In genomic region chr7:102875700-102876192, GRCh38 we compare ENCODE assay signal across 8 cellular contexts. TPM values are rescaled to one million over a fixed set of nuclear protein-coding genes. Genes with fewer than 3 reads are reported as not detected.
DNase-seq lines count a peak whose midpoint lies in the region; ATAC-seq and TF ChIP-seq lines count a peak whose summit lies in the region.

No MANE protein-coding gene starts in this region.

- peaks cover 22% of the 10 kb centered on the region for H3K4me1 ChIP-seq in A673 (ENCODE audit: insufficient read depth, low read length, poor library complexity, severe bottlenecking)
- H3K4me1 ChIP-seq in IMR-90 (ENCODE audit: control insufficient read depth, insufficient read depth, low read length), result peaks cover 28% of the 10 kb centered on the region
- peaks cover 27% of the 10 kb centered on the region for H3K4me1 ChIP-seq in adipocyte (ENCODE audit: control insufficient read depth, insufficient read depth, low read length)
- peaks cover 34% of the 10 kb centered on the region for H3K4me1 ChIP-seq in mesodermal cell (ENCODE audit: control insufficient read depth, insufficient read depth, low read length, poor library complexity, severe bottlenecking)
- no peaks in the 10 kb centered on the region for H3K4me1 ChIP-seq in CD8-positive, alpha-beta T cell (ENCODE audit: insufficient read depth, low read length)
- no peaks in the 10 kb centered on the region for H3K4me1 ChIP-seq in ovary (ENCODE audit: insufficient read depth)

- H4K8ac ChIP-seq in IMR-90 (ENCODE audit: low read depth in 2 of 2, low read length in 2 of 2), result peak overlapping the region; percentile 57 to 97

- peak overlapping the region; percentile 99 for H2AK5ac ChIP-seq in IMR-90 (ENCODE audit: low read depth, low read length)

- peaks cover 3% of the 10 kb centered on the region for H3K27me3 Mint-ChIP-seq in CD8-positive, alpha-beta T cell (ENCODE audit: low read depth)

- H3K9ac ChIP-seq in IMR-90 (ENCODE audit: low read depth, low read length) (no peak overlapping the region), adipocyte (ENCODE audit: low read length) (no peak overlapping the region)

- H3K18ac ChIP-seq in IMR-90 (ENCODE audit: low read depth, low read length), result peak overlapping the region; percentile 67; the same call in 1 of the 2 replicates

- no peak overlapping the region for H3K27ac Mint-ChIP-seq in CD8-positive, alpha-beta T cell

- peak overlapping the region; percentile 96 for H2BK5ac ChIP-seq in IMR-90 (ENCODE audit: low read depth, low read length, poor library complexity, severe bottlenecking)

- dilution Hi-C loops in IMR-90 (cut with HindIII; ENCODE audit: low sequenced_read_pairs, unreplicated experiment), result no loop called here

- H4K5ac ChIP-seq in IMR-90 (ENCODE audit: low read depth, low read length), result peak overlapping the region; percentile 63; the same call in 1 of the 2 replicates

- POLR2A ChIA-PET in A673 (lab: Charles Lee; ENCODE audit: low non-redundant PET), result no interaction called here
- POLR2A ChIA-PET in IMR-90 (lab: Charles Lee; ENCODE audit: unreplicated experiment), result interaction anchor here (0.5 to 0.8 kb wide), 3 partner anchors 37 to 187 kb away, joined by 3 to 12 read pairs (median 3); partner anchors contain the start of gene LRRC17
- POLR2A ChIA-PET in CD8-positive, alpha-beta T cell (lab: Charles Lee), result no interaction called here

- DNase-seq in A673 (ENCODE audit: low spot score) (peak; percentile 59), IMR-90 (peak; percentile 100), adipocyte (ENCODE audit: low read depth) (peak; percentile 94), NCI-H146 (lab: John Stamatoyannopoulos, UW) (no peak), NCI-H2171 treated with DMSO at 0.1 percent for 48 hours (lab: John Stamatoyannopoulos, UW) (no peak), ovary (no peak)
- no peak for DNase-seq in CD8-positive, alpha-beta T cell

- peak overlapping the region; percentile 59 for H2AFZ ChIP-seq in IMR-90 (replicated peaks; ENCODE audit: low read length, poor library complexity)

- TF ChIP-seq RAD21 in IMR-90 (IDR thresholded peaks at IDR 0.05; ENCODE audit: low read length), result peak; percentile 9; the same call in 1 of the 2 replicates

- peak; percentile 82 for ATAC-seq in IMR-90 (ENCODE audit: low read depth)
- no peak for ATAC-seq in CD8-positive, alpha-beta T cell

- peak overlapping the region; percentile 99 for H2BK20ac ChIP-seq in IMR-90 (ENCODE audit: low read depth, low read length)

- H3K4ac ChIP-seq in IMR-90 (ENCODE audit: low read depth, low read length), result peak overlapping the region; percentile 99

- no peaks in the 10 kb centered on the region for H3K36me3 ChIP-seq in A673 (ENCODE audit: insufficient read depth, low read length, poor library complexity, severe bottlenecking)
- no peaks in the 10 kb centered on the region for H3K36me3 ChIP-seq in IMR-90 (ENCODE audit: control insufficient read depth, insufficient read depth, low read length)
- no peaks in the 10 kb centered on the region for H3K36me3 ChIP-seq in adipocyte (ENCODE audit: control insufficient read depth, insufficient read depth, low read length, severe bottlenecking)
- no peaks in the 10 kb centered on the region for H3K36me3 ChIP-seq in mesodermal cell (ENCODE audit: control insufficient read depth, insufficient read depth, low read length)
- no peaks in the 10 kb centered on the region for H3K36me3 ChIP-seq in CD8-positive, alpha-beta T cell (ENCODE audit: insufficient read depth, low read length)
- H3K36me3 ChIP-seq in ovary, result no peaks in the 10 kb centered on the region

- TF ChIP-seq EP300 in ovary (IDR thresholded peaks at IDR 0.05), result no peak

- CTCF ChIA-PET in A673 (lab: Charles Lee), result no interaction called here
- CTCF ChIA-PET in IMR-90 (lab: Yijun Ruan, JAX), result no interaction called here
- CTCF ChIA-PET in CD8-positive, alpha-beta T cell (lab: Charles Lee), result no interaction called here

- in situ Hi-C loops in IMR-90 (cut with MboI; ENCODE audit: low sequenced_read_pairs), result no loop called here

- peak overlapping the region; percentile 86 for H3K56ac ChIP-seq in IMR-90 (ENCODE audit: extremely low read depth, insufficient read depth, low read length)

- peak overlapping the region; percentile 100 for H2BK120ac ChIP-seq in IMR-90 (ENCODE audit: low read depth, low read length)

- H3K4me2 ChIP-seq in IMR-90 (ENCODE audit: low read depth, low read length), result peak overlapping the region; percentile 12; the same call in 1 of the 2 replicates

- H2AK9ac ChIP-seq in IMR-90 (replicated peaks; ENCODE audit: low read depth, low read length, poor library complexity), result peak overlapping the region; percentile 77

- no TSS peak for BruUV-seq in A673 (replicated peaks; lab: Mats Ljungman, UMichigan)
- no TSS peak for BruUV-seq in IMR-90 (replicated peaks; lab: Mats Ljungman, UMichigan)

- peak overlapping the region; percentile 89 for H3K23ac ChIP-seq in IMR-90 (ENCODE audit: low read depth, low read length)

- H3K14ac ChIP-seq in IMR-90 (replicated peaks; ENCODE audit: low read depth, low read length), result peak overlapping the region; percentile 94

- H3K27ac ChIP-seq in A673 (ENCODE audit: low read depth, low read length, poor library complexity, severe bottlenecking) (no peak overlapping the region), IMR-90 (ENCODE audit: insufficient read depth, low read length) (peak overlapping the region; percentile 52), mesodermal cell (ENCODE audit: low read depth, low read length, severe bottlenecking) (peak overlapping the region; percentile 94), ovary (no peak overlapping the region)
- H3K27ac ChIP-seq in CD8-positive, alpha-beta T cell (ENCODE audit: low read depth, low read length), result no peak overlapping the region

- no peak overlapping the region for H3K4me3 Mint-ChIP-seq in CD8-positive, alpha-beta T cell

- H3K27me3 ChIP-seq in A673 (replicated peaks; ENCODE audit: insufficient read depth, low read depth, low read length, poor library complexity) (peaks cover 56% of the 10 kb centered on the region), IMR-90 (ENCODE audit: control insufficient read depth, insufficient read depth, low read length) (no peaks in the 10 kb centered on the region), adipocyte (replicated peaks; ENCODE audit: control insufficient read depth, insufficient read depth, low read length) (no peaks in the 10 kb centered on the region), ovary (no peaks in the 10 kb centered on the region)
- no peaks in the 10 kb centered on the region for H3K27me3 ChIP-seq in CD8-positive, alpha-beta T cell (ENCODE audit: insufficient read depth, low read length)

- H3K36me3 Mint-ChIP-seq in CD8-positive, alpha-beta T cell, result peaks cover 3% of the 10 kb centered on the region

- H3K9me3 Mint-ChIP-seq in CD8-positive, alpha-beta T cell, result no peaks in the 10 kb centered on the region

- H4K20me1 ChIP-seq in IMR-90 (ENCODE audit: insufficient read depth, low read length), result no peaks in the 10 kb centered on the region

- peak overlapping the region; percentile 97 for H2BK15ac ChIP-seq in IMR-90 (ENCODE audit: low read depth, low read length)

- TF ChIP-seq POLR2A in IMR-90 (IDR thresholded peaks at IDR 0.05; ENCODE audit: low read depth, low read length), result 0 out of 2 replicates have a peak, but pooled peaks have one; percentile 58
- no peak for TF ChIP-seq POLR2A in ovary (IDR thresholded peaks at IDR 0.05)

- peaks cover 22% of the 10 kb centered on the region for H3K9me1 ChIP-seq in IMR-90 (ENCODE audit: insufficient read depth, low read length)

- peak overlapping the region; percentile 98 for H4K91ac ChIP-seq in IMR-90 (ENCODE audit: insufficient read depth, low read depth, low read length)

- H3K9me3 ChIP-seq in A673 (ENCODE audit: low read depth, low read length, poor library complexity, severe bottlenecking) (no peaks in the 10 kb centered on the region), IMR-90 (ENCODE audit: control insufficient read depth, insufficient read depth, low read length) (no peaks in the 10 kb centered on the region), adipocyte (ENCODE audit: control insufficient read depth, low read length) (no peaks in the 10 kb centered on the region), mesodermal cell (ENCODE audit: control insufficient read depth, low read length) (no peaks in the 10 kb centered on the region), ovary (no peaks in the 10 kb centered on the region)
- no peaks in the 10 kb centered on the region for H3K9me3 ChIP-seq in CD8-positive, alpha-beta T cell (ENCODE audit: low read length)

- H3K4me3 ChIP-seq in A673 (ENCODE audit: low read depth, low read length, poor library complexity, severe bottlenecking) (no peak overlapping the region), IMR-90 (ENCODE audit: insufficient read depth, low read depth, low read length) (no peak overlapping the region), adipocyte (ENCODE audit: low read length) (no peak overlapping the region), mesodermal cell (ENCODE audit: extremely low read depth, insufficient read depth, low read length, poor library complexity, severe bottlenecking) (no peak overlapping the region), ovary (no peak overlapping the region)
- H3K4me3 ChIP-seq in CD8-positive, alpha-beta T cell (ENCODE audit: low read depth, low read length), result no peak overlapping the region

- no CpG with 5 or more reads among the region's 1 CpG for WGBS in IMR-90 (ENCODE audit: extremely low coverage in 2 of 2, insufficient read length in 1 of 2), 2 experiments
- 80% methylated on average over 1 of the region's 1 CpG; no CpG with 5 or more reads in 1 of the 2 experiments for WGBS in mesodermal cell (ENCODE audit: insufficient coverage in 2 of 2), 2 experiments
- WGBS in ovary, 3 donors, result 86 to 94% (median 90%) methylated on average over 1 of the region's 1 CpG

- peaks cover 4% of the 10 kb centered on the region for H3K4me1 Mint-ChIP-seq in CD8-positive, alpha-beta T cell (ENCODE audit: low read depth)

- TF ChIP-seq CTCF in A673 (conservative IDR thresholded peaks at IDR 0.05; ENCODE audit: low read depth, low read length), result no peak
- 0 out of 2 replicates have a peak, but pooled peaks have one; percentile 16 for TF ChIP-seq CTCF in IMR-90 (conservative IDR thresholded peaks at IDR 0.05; ENCODE audit: low read depth, low read length)
- TF ChIP-seq CTCF in CD8-positive, alpha-beta T cell (IDR thresholded peaks at IDR 0.05), result no peak
- TF ChIP-seq CTCF in ovary (IDR thresholded peaks at IDR 0.05), result no peak

- intact Hi-C loops in A673 (cut with micrococcal nuclease; ENCODE audit: unreplicated experiment) (no loop called here), IMR-90 (cut with micrococcal nuclease) (no loop called here), ovary (cut with DNase I) (no loop called here)
- intact Hi-C loops in CD8-positive, alpha-beta T cell (cut with DNase I, micrococcal nuclease), result no loop called here

- H3K79me1 ChIP-seq in IMR-90 (ENCODE audit: low read depth in 1 of 2, low read length in 2 of 2), result peaks cover 0 to 13% of the 10 kb centered on the region in 2 experiments; a peak in 2 of 4 replicates

RNA-seq across cellular contexts. Expression of gene LRRC17, which starts 37.1 kb away (rescaled TPM):
- total RNA-seq in A673 (2021) (9.2 and 10.0 TPM in 2 replicates), IMR-90 (2012; rRNA removed) (271 and 280 TPM in 2 replicates), ovary (100 to 1,000 TPM in 1 of 7 donors, 10 to 100 TPM in 6; 32.2 to 145 (median 60.4) TPM)
- polyA plus RNA-seq in IMR-90 (2012; rRNA removed) (199 and 250 TPM in 2 replicates), ovary (100 to 1,000 TPM in 1 of 2 donors, 10 to 100 TPM in 1; 34.4 to 102 TPM)
- polyA plus RNA-seq in IMR-90 (2012; cell fraction: cytosol; rRNA removed), result 98.9 and 127 TPM in 2 replicates
- 40.4 and 157 TPM in 2 replicates for polyA plus RNA-seq in IMR-90 (2012; cell fraction: nucleus; rRNA removed; ENCODE audit: low replicate concordance)
- polyA plus RNA-seq in mesodermal cell (2013, experiment 1 of 2), result 13.8 TPM
- 12.1 TPM for polyA plus RNA-seq in mesodermal cell (2013, experiment 2 of 2)
- total RNA-seq in CD8-positive, alpha-beta T cell, result not detected

Comparison
In these comparisons a context has a peak if more than half of its experiments do, and no peak if none do; other contexts are left out.
1. DNase-seq: peak in A673 (single experiment), IMR-90 (single experiment) and adipocyte (single experiment); none in NCI-H146 (single experiment), CD8-positive, alpha-beta T cell (0 of 7), NCI-H2171 treated with DMSO at 0.1 percent for 48 hours (single experiment) and ovary (0 of 5).
2. H3K27ac ChIP-seq: peak in IMR-90 (single experiment) and mesodermal cell (single experiment); none in A673 (single experiment), CD8-positive, alpha-beta T cell (single experiment) and ovary (0 of 2).